15 cellular contexts compared by ENCODE assay signal in the genomic region with DNA sequence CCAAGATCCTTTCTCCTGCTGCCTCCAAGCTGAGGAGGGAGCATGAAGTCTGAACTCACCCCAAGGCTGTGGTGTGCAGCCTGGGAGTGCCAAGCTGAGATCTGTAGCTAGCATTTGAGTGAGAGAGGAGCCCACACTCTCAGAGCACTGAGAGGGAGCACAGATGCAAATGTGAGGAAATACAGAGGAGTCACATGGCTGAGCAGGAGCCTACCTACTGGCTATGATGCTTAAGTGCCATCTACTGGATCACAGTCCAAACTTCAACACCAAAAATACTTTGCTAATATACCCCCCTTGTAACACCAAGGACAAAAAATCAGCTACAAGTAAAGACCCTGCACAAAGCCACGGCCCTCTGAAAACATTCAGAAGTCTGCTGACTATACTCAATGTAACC.
"Had no signal": no experiment of that assay in that cellular context is flagged by ENCODE, and none has a peak within 500 bp of the region (broad histone marks: within the 10 kb centered on the region; RNA-seq: fewer than 3 reads in every experiment).

No MANE protein-coding gene starts in this region.

- H3K36me3 ChIP-seq: adrenal gland, esophagus squamous epithelium, heart right ventricle, tibial artery had no signal

- ATAC-seq: activated naive CD4-positive, alpha-beta T cell treated with anti-CD3 and anti-CD28 coated beads, Interleukin-2, amount 50 U/mL, for 72 hours; heart right ventricle; left ventricle myocardium superior had no signal

- H3K4me1 ChIP-seq: adrenal gland, esophagus squamous epithelium, heart right ventricle, tibial artery had no signal

- H3K9me3 ChIP-seq: adrenal gland, tibial artery had no signal

- H3K27ac ChIP-seq: adrenal gland, esophagus squamous epithelium, heart right ventricle, tibial artery had no signal

- H3K27me3 ChIP-seq: adrenal gland, esophagus squamous epithelium, heart right ventricle, tibial artery had no signal

- DNase-seq: activated CD4-positive, alpha-beta T cell treated with anti-CD3 and anti-CD28 coated beads, Interleukin-2, amount 50 U/mL, for 48 hours; activated gamma-delta T cell; adrenal gland; effector memory CD4-positive, alpha-beta T cell; esophagus squamous epithelium; heart right ventricle; immature natural killer cell; kidney glomerular epithelial cell; left ventricle myocardium superior; stimulated activated CD4-positive, alpha-beta T cell treated with anti-CD3 and anti-CD28 coated beads, Interleukin-2, amount 100 ng/mL, for 24 hours; stimulated activated naive CD4-positive, alpha-beta T cell treated with Interleukin-2 at 50 U/mL for 16 hours; substantia nigra; tibial artery had no signal

- FAIRE-seq: urothelium cell line had no signal

- H3K4me3 ChIP-seq: adrenal gland, esophagus squamous epithelium, heart right ventricle, tibial artery had no signal
